ENCODE assay signal across 27 cellular contexts in the genomic region with DNA sequence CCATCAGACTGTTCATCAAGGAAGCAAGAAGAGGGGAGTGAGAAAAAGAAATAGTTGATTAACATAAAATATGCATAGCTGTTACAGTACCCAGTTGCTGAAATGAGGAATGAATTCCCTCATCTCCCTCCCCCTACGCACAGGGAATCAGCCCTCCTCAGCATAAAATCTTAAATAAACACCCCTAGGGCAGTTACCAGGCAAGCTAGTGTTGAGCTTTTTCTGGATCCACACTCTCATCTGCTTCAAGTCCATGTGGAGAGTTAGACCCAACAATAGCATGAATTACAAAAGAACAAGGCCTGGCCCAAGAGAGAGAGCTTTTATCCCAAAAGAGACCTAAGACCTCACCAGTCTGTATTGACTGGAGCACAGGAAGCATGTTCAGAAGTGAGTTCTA.
"Had no signal": no experiment of that assay in that cellular context is flagged by ENCODE, and none has a peak within 500 bp of the region (broad histone marks: within the 10 kb centered on the region; RNA-seq: fewer than 3 reads in every experiment).

No MANE protein-coding gene starts in this region.

- DNase-seq: activated CD4-positive, alpha-beta T cell treated with anti-CD3 and anti-CD28 coated beads for 1 hour; activated CD4-positive, alpha-beta T cell treated with anti-CD3 and anti-CD28 coated beads, Interleukin-2, amount 50 U/mL, for 1 hour; activated gamma-delta T cell treated with Interleukin-2 at 50 U/mL for 16 hours; activated T-cell treated with anti-CD3 and anti-CD28 coated beads, Interleukin-2, amount 50 U/mL, for 1 hour; aorta; brain microvascular endothelial cell; caudate nucleus; effector CD4-positive, alpha-beta T cell; foreskin keratinocyte; glutamatergic neuron; hippocampal formation; kidney glomerular epithelial cell; left ventricle myocardium inferior; naive thymus-derived CD4-positive, alpha-beta T cell; retina; sigmoid colon; stimulated activated CD4-positive, alpha-beta T cell treated with anti-CD3 and anti-CD28 coated beads, Interleukin-15, amount 100 ng/mL, for 24 hours; trophoblast cell; WERI-Rb-1 had no signal

- H3K4me3 Mint-ChIP-seq: activated naive CD4-positive, alpha-beta T cell treated with anti-CD3 and anti-CD28 coated beads, Interleukin-2, amount 50 U/mL, for 24 hours; dendritic cell treated with granulocyte-macrophage colony-stimulating factor and Interleukin-4, amounts not matched to agents 40 ng/mL and 50 ng/mL, for 4 days; naive thymus-derived CD4-positive, alpha-beta T cell; neural progenitor cell; stimulated activated memory B cell treated with anti-CD40 and anti-IgM and Interleukin-4, amounts not matched to agents 10 μg/mL and 1 μg/mL and 100 μg/mL, for 72 hours had no signal

- H2AFZ ChIP-seq: neural progenitor cell had no signal

- H3K4me1 Mint-ChIP-seq: activated naive CD4-positive, alpha-beta T cell treated with anti-CD3 and anti-CD28 coated beads, Interleukin-2, amount 50 U/mL, for 24 hours; stimulated activated memory B cell treated with anti-CD40 and anti-IgM and Interleukin-4, amounts not matched to agents 10 μg/mL and 1 μg/mL and 100 μg/mL, for 72 hours had no signal

- FAIRE-seq: endometrium, TTC549 had no signal

- H3K9me3 Mint-ChIP-seq: activated naive CD4-positive, alpha-beta T cell treated with anti-CD3 and anti-CD28 coated beads, Interleukin-2, amount 50 U/mL, for 24 hours; dendritic cell treated with granulocyte-macrophage colony-stimulating factor and Interleukin-4, amounts not matched to agents 40 ng/mL and 50 ng/mL, for 4 days; naive thymus-derived CD4-positive, alpha-beta T cell; neural progenitor cell; stimulated activated memory B cell treated with anti-CD40 and anti-IgM and Interleukin-4, amounts not matched to agents 10 μg/mL and 1 μg/mL and 100 μg/mL, for 72 hours had no signal

- ATAC-seq: foreskin keratinocyte; naive thymus-derived CD4-positive, alpha-beta T cell; stimulated activated memory B cell treated with anti-CD40 and anti-IgM and Interleukin-4, amounts not matched to agents 10 μg/mL and 1 μg/mL and 100 μg/mL, for 72 hours had no signal

- H3K9ac ChIP-seq: neural progenitor cell had no signal

- H3K27me3 ChIP-seq: brain microvascular endothelial cell, foreskin keratinocyte, neural progenitor cell, sigmoid colon, vagina had no signal

- H3K4me1 ChIP-seq: foreskin keratinocyte, left ventricle myocardium inferior, vagina had no signal

- H3K4me3 ChIP-seq: left ventricle myocardium inferior, neural progenitor cell, sigmoid colon, smooth muscle cell, vagina had no signal

- H3K9me3 ChIP-seq: left ventricle myocardium inferior, sigmoid colon, vagina had no signal

- H3K4me2 ChIP-seq: neural progenitor cell, smooth muscle cell had no signal

- H3K27ac Mint-ChIP-seq: activated naive CD4-positive, alpha-beta T cell treated with anti-CD3 and anti-CD28 coated beads, Interleukin-2, amount 50 U/mL, for 24 hours; dendritic cell treated with granulocyte-macrophage colony-stimulating factor and Interleukin-4, amounts not matched to agents 40 ng/mL and 50 ng/mL, for 4 days; naive thymus-derived CD4-positive, alpha-beta T cell; neural progenitor cell; stimulated activated memory B cell treated with anti-CD40 and anti-IgM and Interleukin-4, amounts not matched to agents 10 μg/mL and 1 μg/mL and 100 μg/mL, for 72 hours had no signal

- H3K27me3 Mint-ChIP-seq: dendritic cell treated with granulocyte-macrophage colony-stimulating factor and Interleukin-4, amounts not matched to agents 40 ng/mL and 50 ng/mL, for 4 days had no signal

- H3K36me3 ChIP-seq: brain microvascular endothelial cell, left ventricle myocardium inferior, neural progenitor cell, sigmoid colon, vagina, WERI-Rb-1 had no signal

- H3K27ac ChIP-seq: brain microvascular endothelial cell, foreskin keratinocyte, left ventricle myocardium inferior, neural progenitor cell, sigmoid colon, vagina, WERI-Rb-1 had no signal

- H3K36me3 Mint-ChIP-seq: activated naive CD4-positive, alpha-beta T cell treated with anti-CD3 and anti-CD28 coated beads, Interleukin-2, amount 50 U/mL, for 24 hours; naive thymus-derived CD4-positive, alpha-beta T cell; neural progenitor cell; stimulated activated memory B cell treated with anti-CD40 and anti-IgM and Interleukin-4, amounts not matched to agents 10 μg/mL and 1 μg/mL and 100 μg/mL, for 72 hours had no signal
